In the genomic region with DNA sequence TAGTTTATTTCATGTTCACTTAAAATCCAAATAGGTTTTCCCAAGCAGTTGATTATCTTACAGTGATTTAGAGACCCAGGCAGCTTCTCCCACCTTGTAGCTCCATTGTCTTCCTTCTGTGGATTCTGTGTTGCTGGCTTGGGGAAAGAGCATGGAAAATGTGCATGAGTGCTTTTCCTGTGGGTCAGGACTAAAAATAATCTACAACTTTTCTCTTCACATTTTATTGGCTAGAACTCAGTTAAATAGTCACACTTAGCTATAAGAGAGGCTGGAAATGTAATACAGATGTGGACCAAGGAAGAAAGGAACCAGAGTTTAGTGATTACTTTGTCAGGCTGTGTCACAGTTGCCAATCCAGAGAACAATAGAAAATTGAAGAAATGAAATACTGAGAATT, we compare ENCODE assay signal across 1 cellular context.
TF ChIP-seq lines count a peak whose summit lies in the region.

No MANE protein-coding gene starts in this region.

TF ChIP-seq in GM23338, 12 proteins besides CTCF, POLR2A, EP300 and RAD21 (continued from another document):
- TF ChIP-seq, protein P1, sequence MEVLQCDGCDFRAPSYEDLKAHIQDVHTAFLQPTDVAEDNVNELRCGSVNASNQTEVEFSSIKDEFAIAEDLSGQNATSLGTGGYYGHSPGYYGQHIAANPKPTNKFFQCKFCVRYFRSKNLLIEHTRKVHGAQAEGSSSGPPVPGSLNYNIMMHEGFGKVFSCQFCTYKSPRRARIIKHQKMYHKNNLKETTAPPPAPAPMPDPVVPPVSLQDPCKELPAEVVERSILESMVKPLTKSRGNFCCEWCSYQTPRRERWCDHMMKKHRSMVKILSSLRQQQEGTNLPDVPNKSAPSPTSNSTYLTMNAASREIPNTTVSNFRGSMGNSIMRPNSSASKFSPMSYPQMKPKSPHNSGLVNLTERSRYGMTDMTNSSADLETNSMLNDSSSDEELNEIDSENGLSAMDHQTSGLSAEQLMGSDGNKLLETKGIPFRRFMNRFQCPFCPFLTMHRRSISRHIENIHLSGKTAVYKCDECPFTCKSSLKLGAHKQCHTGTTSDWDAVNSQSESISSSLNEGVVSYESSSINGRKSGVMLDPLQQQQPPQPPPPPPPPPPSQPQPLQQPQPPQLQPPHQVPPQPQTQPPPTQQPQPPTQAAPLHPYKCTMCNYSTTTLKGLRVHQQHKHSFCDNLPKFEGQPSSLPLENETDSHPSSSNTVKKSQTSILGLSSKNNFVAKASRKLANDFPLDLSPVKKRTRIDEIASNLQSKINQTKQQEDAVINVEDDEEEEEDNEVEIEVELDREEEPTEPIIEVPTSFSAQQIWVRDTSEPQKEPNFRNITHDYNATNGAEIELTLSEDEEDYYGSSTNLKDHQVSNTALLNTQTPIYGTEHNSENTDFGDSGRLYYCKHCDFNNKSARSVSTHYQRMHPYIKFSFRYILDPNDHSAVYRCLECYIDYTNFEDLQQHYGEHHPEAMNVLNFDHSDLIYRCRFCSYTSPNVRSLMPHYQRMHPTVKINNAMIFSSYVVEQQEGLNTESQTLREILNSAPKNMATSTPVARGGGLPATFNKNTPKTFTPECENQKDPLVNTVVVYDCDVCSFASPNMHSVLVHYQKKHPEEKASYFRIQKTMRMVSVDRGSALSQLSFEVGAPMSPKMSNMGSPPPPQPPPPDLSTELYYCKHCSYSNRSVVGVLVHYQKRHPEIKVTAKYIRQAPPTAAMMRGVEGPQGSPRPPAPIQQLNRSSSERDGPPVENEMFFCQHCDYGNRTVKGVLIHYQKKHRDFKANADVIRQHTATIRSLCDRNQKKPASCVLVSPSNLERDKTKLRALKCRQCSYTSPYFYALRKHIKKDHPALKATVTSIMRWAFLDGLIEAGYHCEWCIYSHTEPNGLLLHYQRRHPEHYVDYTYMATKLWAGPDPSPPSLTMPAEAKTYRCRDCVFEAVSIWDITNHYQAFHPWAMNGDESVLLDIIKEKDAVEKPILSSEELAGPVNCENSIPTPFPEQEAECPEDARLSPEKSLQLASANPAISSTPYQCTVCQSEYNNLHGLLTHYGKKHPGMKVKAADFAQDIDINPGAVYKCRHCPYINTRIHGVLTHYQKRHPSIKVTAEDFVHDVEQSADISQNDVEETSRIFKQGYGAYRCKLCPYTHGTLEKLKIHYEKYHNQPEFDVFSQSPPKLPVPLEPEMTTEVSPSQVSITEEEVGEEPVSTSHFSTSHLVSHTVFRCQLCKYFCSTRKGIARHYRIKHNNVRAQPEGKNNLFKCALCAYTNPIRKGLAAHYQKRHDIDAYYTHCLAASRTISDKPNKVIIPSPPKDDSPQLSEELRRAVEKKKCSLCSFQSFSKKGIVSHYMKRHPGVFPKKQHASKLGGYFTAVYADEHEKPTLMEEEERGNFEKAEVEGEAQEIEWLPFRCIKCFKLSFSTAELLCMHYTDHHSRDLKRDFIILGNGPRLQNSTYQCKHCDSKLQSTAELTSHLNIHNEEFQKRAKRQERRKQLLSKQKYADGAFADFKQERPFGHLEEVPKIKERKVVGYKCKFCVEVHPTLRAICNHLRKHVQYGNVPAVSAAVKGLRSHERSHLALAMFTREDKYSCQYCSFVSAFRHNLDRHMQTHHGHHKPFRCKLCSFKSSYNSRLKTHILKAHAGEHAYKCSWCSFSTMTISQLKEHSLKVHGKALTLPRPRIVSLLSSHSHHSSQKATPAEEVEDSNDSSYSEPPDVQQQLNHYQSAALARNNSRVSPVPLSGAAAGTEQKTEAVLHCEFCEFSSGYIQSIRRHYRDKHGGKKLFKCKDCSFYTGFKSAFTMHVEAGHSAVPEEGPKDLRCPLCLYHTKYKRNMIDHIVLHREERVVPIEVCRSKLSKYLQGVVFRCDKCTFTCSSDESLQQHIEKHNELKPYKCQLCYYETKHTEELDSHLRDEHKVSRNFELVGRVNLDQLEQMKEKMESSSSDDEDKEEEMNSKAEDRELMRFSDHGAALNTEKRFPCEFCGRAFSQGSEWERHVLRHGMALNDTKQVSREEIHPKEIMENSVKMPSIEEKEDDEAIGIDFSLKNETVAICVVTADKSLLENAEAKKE (CRISPR knock-in tag; IDR thresholded peaks at IDR 0.05), result no peak
- TF ChIP-seq ZNF331 (CRISPR knock-in tag; IDR thresholded peaks at IDR 0.05; ENCODE audit: low read depth) (no peak), EZH2 (IDR thresholded peaks at IDR 0.05; ENCODE audit: low read depth, unreplicated experiment) (no peak), EZH2phosphoT487 (IDR thresholded peaks at IDR 0.05; ENCODE audit: unreplicated experiment) (no peak), NANOG (IDR thresholded peaks at IDR 0.05; ENCODE audit: borderline replicate concordance) (no peak)
- TF ChIP-seq, protein P2, sequence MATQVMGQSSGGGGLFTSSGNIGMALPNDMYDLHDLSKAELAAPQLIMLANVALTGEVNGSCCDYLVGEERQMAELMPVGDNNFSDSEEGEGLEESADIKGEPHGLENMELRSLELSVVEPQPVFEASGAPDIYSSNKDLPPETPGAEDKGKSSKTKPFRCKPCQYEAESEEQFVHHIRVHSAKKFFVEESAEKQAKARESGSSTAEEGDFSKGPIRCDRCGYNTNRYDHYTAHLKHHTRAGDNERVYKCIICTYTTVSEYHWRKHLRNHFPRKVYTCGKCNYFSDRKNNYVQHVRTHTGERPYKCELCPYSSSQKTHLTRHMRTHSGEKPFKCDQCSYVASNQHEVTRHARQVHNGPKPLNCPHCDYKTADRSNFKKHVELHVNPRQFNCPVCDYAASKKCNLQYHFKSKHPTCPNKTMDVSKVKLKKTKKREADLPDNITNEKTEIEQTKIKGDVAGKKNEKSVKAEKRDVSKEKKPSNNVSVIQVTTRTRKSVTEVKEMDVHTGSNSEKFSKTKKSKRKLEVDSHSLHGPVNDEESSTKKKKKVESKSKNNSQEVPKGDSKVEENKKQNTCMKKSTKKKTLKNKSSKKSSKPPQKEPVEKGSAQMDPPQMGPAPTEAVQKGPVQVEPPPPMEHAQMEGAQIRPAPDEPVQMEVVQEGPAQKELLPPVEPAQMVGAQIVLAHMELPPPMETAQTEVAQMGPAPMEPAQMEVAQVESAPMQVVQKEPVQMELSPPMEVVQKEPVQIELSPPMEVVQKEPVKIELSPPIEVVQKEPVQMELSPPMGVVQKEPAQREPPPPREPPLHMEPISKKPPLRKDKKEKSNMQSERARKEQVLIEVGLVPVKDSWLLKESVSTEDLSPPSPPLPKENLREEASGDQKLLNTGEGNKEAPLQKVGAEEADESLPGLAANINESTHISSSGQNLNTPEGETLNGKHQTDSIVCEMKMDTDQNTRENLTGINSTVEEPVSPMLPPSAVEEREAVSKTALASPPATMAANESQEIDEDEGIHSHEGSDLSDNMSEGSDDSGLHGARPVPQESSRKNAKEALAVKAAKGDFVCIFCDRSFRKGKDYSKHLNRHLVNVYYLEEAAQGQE (IDR thresholded peaks at IDR 0.05; ENCODE audit: unreplicated experiment), result no peak
